ENCODE assay signal across 23 cellular contexts in genomic region chr9:129671065-129671464, GRCh38. TPM values are rescaled to one million over a fixed set of nuclear protein-coding genes. Genes with fewer than 3 reads are reported as not detected.
DNase-seq lines count a peak whose midpoint lies in the region; ATAC-seq, FAIRE-seq and TF ChIP-seq lines count a peak whose summit lies in the region.
"Had no signal": no experiment of that assay in that cellular context is flagged by ENCODE, and none has a peak within 500 bp of the region (broad histone marks: within the 10 kb centered on the region; RNA-seq: fewer than 3 reads in every experiment).

No MANE protein-coding gene starts in this region.

- H3K36me3 Mint-ChIP-seq in MCF 10A (ENCODE audit: insufficient read depth, unreplicated experiment), result no peaks in the 10 kb centered on the region
- H3K36me3 Mint-ChIP-seq: CD14-positive monocyte had no signal

- no peak for TF ChIP-seq RAD21 in H1 (IDR thresholded peaks at IDR 0.05 in 1 of 2, conservative IDR thresholded peaks at IDR 0.05 in 1 of 2; ENCODE audit: low read depth in 2 of 2, low read length in 2 of 2)

- no peak overlapping the region for H2BK15ac ChIP-seq in H1 (ENCODE audit: low read length)

- peaks cover 28% of the 10 kb centered on the region for H3K27me3 Mint-ChIP-seq in MCF 10A (ENCODE audit: insufficient read depth, unreplicated experiment)

- no peaks in the 10 kb centered on the region for H3K27me3 ChIP-seq in breast epithelium
- peaks cover 0 to 7% (median 1%) of the 10 kb centered on the region in 4 experiments; a peak in 2 of 7 replicates for H3K27me3 ChIP-seq in H1 (replicated peaks in 1 of 4; ENCODE audit: control insufficient read depth in 3 of 4, extremely low read depth in 1 of 4, insufficient read depth in 3 of 4, low read length in 3 of 4)
- no peaks in the 10 kb centered on the region for H3K27me3 ChIP-seq in smooth muscle cell (ENCODE audit: low read depth)
- H3K27me3 ChIP-seq: SJSA1 had no signal

- H3K14ac ChIP-seq in H1 (ENCODE audit: insufficient read length), result no peak overlapping the region

- no peak overlapping the region for H3K23ac ChIP-seq in H1 (ENCODE audit: insufficient read length)

- DNase-seq in breast epithelium (ENCODE audit: low spot score in 2 of 2), result no peak
- no peak for DNase-seq in MCF 10A (ENCODE audit: unreplicated experiment)
- no peak for DNase-seq in H1 (ENCODE audit: low read depth in 1 of 2, low spot score in 2 of 2)
- DNase-seq in smooth muscle cell (lab: John Stamatoyannopoulos, UW; ENCODE audit: unreplicated experiment), result no peak
- no peak for DNase-seq in D721Med (ENCODE audit: insufficient read length, low spot score)
- DNase-seq in NCI-H446 (lab: John Stamatoyannopoulos, UW), result no peak
- DNase-seq: 8988T, EL, GF-D8, NCI-H1417, NCI-H1694 treated with DMSO at 0.1 percent for 48 hours, NCI-H2081 treated with DMSO at 0.1 percent for 48 hours, NCI-H2171 treated with DMSO at 0.1 percent for 48 hours, NCI-H526 had no signal

- no peak overlapping the region for H2AK5ac ChIP-seq in H1 (ENCODE audit: low read depth, low read length)

- H3K9me3 ChIP-seq in breast epithelium (no peaks in the 10 kb centered on the region), H1 (ENCODE audit: insufficient read depth in 2 of 2, low read depth in 1 of 2, low read length in 1 of 2) (no peaks in the 10 kb centered on the region), smooth muscle cell (replicated peaks; ENCODE audit: low read depth) (no peaks in the 10 kb centered on the region)
- H3K9me3 ChIP-seq: HAP-1, SJSA1 had no signal

- no peak overlapping the region for H3K56ac ChIP-seq in H1 (replicated peaks; ENCODE audit: insufficient read length, low read depth, low read length)

- TF ChIP-seq POLR2A in breast epithelium (IDR thresholded peaks at IDR 0.05), result no peak
- no peak for TF ChIP-seq POLR2A in H1 (IDR thresholded peaks at IDR 0.05; ENCODE audit: control extremely low read depth in 1 of 2, low read depth in 2 of 2, low read length in 2 of 2)

- 75% methylated on average over 7 of the region's 9 CpGs; no CpG with 5 or more reads in 1 of the 2 experiments for WGBS in H1 (ENCODE audit: extremely low coverage in 1 of 2, insufficient coverage in 1 of 2, insufficient read length in 1 of 2, insufficient replicate concordance in 2 of 2, low coverage in 1 of 2, low lambda C conversion rate in 2 of 2, missing lambda C conversion rate in 1 of 2), 2 experiments
- 86% methylated on average over 9 of the region's 9 CpGs for WGBS in smooth muscle cell (ENCODE audit: low lambda C conversion rate)

- no peak overlapping the region for H4K91ac ChIP-seq in H1 (replicated peaks; ENCODE audit: insufficient read length, low read length)

- no peak for TF ChIP-seq EP300 in H1 (IDR thresholded peaks at IDR 0.05; ENCODE audit: borderline replicate concordance in 1 of 2, low read depth in 2 of 2, low read length in 2 of 2)

- H3K9ac ChIP-seq in H1 (replicated peaks in 1 of 4; ENCODE audit: extremely low read depth in 1 of 4, low read depth in 3 of 4, low read length in 3 of 4) (no peak overlapping the region), smooth muscle cell (ENCODE audit: low read depth) (no peak overlapping the region)
- H3K9ac ChIP-seq: KMS-11 had no signal

- peaks cover 3% of the 10 kb centered on the region; the same call in 1 of the 2 replicates for H3K23me2 ChIP-seq in H1 (ENCODE audit: low read depth, low read length)

- no peak overlapping the region for H2BK120ac ChIP-seq in H1 (replicated peaks; ENCODE audit: low read depth, low read length)

- no peaks in the 10 kb centered on the region for H3K9me3 Mint-ChIP-seq in MCF 10A (ENCODE audit: unreplicated experiment)

- TF ChIP-seq CTCF in breast epithelium (IDR thresholded peaks at IDR 0.05), result no peak
- no peak for TF ChIP-seq CTCF in MCF 10A (IDR thresholded peaks at IDR 0.05; ENCODE audit: unreplicated experiment)
- no peak for TF ChIP-seq CTCF in H1 (IDR thresholded peaks at IDR 0.05; ENCODE audit: control extremely low read depth in 1 of 3, insufficient read depth in 1 of 3, low read depth in 1 of 3, low read length in 3 of 3)
- TF ChIP-seq CTCF in smooth muscle cell (IDR thresholded peaks at IDR 0.05; ENCODE audit: borderline replicate concordance, insufficient read depth, poor library complexity, severe bottlenecking), result no peak
- TF ChIP-seq CTCF in D721Med (IDR thresholded peaks at IDR 0.05; ENCODE audit: insufficient read depth, missing control alignments), result no peak

- ATAC-seq in GM21723 (IDR thresholded peaks at IDR 0.05; ENCODE audit: unreplicated experiment), result no peak
- ATAC-seq: Right ventricle myocardium inferior had no signal

- FAIRE-seq in H1 (lab: Jason Lieb, UNC) (no peak), D721Med (lab: Jason Lieb, UNC) (no peak)
- FAIRE-seq: GM19239, HTR-8/SVneo had no signal

- no peak overlapping the region for H2BK20ac ChIP-seq in H1 (ENCODE audit: low read length)

- H3K4me3 Mint-ChIP-seq in MCF 10A (ENCODE audit: unreplicated experiment), result no peak overlapping the region
- H3K4me3 Mint-ChIP-seq: CD14-positive monocyte had no signal

- H3K4me1 ChIP-seq in breast epithelium (no peaks in the 10 kb centered on the region), H1 (replicated peaks in 1 of 4; ENCODE audit: control insufficient read depth in 3 of 4, insufficient read depth in 4 of 4, low read length in 3 of 4) (peaks cover 0 to 9% (median 4%) of the 10 kb centered on the region in 4 experiments; a peak in 5 of 7 replicates), smooth muscle cell (ENCODE audit: low read depth) (peaks cover 7% of the 10 kb centered on the region)
- H3K4me1 ChIP-seq: HAP-1 had no signal

- H3K4me1 Mint-ChIP-seq in MCF 10A (ENCODE audit: insufficient read depth, unreplicated experiment), result no peaks in the 10 kb centered on the region

- peak overlapping the region; percentile 58 for H4K8ac ChIP-seq in H1 (ENCODE audit: extremely low read depth, insufficient read depth, low read length)

- no peak overlapping the region for H3K18ac ChIP-seq in H1 (ENCODE audit: extremely low read depth, low read length)

- POLR2A ChIA-PET in MCF 10A (lab: Yijun Ruan, JAX) (no interaction called here), H1 (lab: Charles Lee; ENCODE audit: partially characterized antibody) (no interaction called here)

- peak overlapping the region; percentile 2; the same call in 1 of the 2 replicates for H2BK12ac ChIP-seq in H1 (ENCODE audit: low read depth, low read length)

- CTCF ChIA-PET in MCF 10A (lab: Yijun Ruan, JAX) (no interaction called here), H1 (lab: Charles Lee; ENCODE audit: partially characterized antibody) (interaction anchor here (1.4 kb wide), 1 partner anchor 56 kb away, joined by 3 read pairs; no protein-coding TSS in a partner anchor)

- H3K27ac ChIP-seq in breast epithelium (peak overlapping the region; percentile 45 to 75), H1 (ENCODE audit: low read depth, low read length) (no peak overlapping the region), smooth muscle cell (ENCODE audit: low read depth) (peak overlapping the region; percentile 35)
- H3K27ac ChIP-seq: KMS-11, SJSA1 had no signal

- no peak overlapping the region for H3K4me3 ChIP-seq in breast epithelium
- H3K4me3 ChIP-seq in H1 (ENCODE audit: extremely low read depth in 1 of 4, insufficient read depth in 2 of 4, low read depth in 3 of 4, low read length in 4 of 4), result no peak overlapping the region
- no peak overlapping the region for H3K4me3 ChIP-seq in smooth muscle cell
- H3K4me3 ChIP-seq: HAP-1, SJSA1 had no signal

- H3K4me2 ChIP-seq in H1 (ENCODE audit: insufficient read depth in 1 of 2, low read depth in 2 of 2, low read length in 2 of 2), result no peak overlapping the region
- no peak overlapping the region for H3K4me2 ChIP-seq in smooth muscle cell
- H3K4me2 ChIP-seq: KMS-11 had no signal

- intact Hi-C loops in breast epithelium (cut with DNase I; ENCODE audit: low total_unique reads) (no loop called here), MCF 10A (cut with micrococcal nuclease) (no loop called here)

- H2AFZ ChIP-seq in H1 (ENCODE audit: low read length) (no peak overlapping the region), smooth muscle cell (ENCODE audit: low read depth) (no peak overlapping the region)

- 0 out of 2 replicates have a peak overlapping the region, but pooled peaks have one; percentile 0 for H2BK5ac ChIP-seq in H1 (ENCODE audit: low read depth, low read length)

- no TSS peak for BruUV-seq in MCF 10A (replicated peaks; lab: Mats Ljungman, UMichigan)

- H3K36me3 ChIP-seq in breast epithelium, result no peaks in the 10 kb centered on the region
- H3K36me3 ChIP-seq in H1 (ENCODE audit: control insufficient read depth in 2 of 4, insufficient read depth in 4 of 4, low read length in 3 of 4), result no peaks in the 10 kb centered on the region
- no peaks in the 10 kb centered on the region for H3K36me3 ChIP-seq in smooth muscle cell (ENCODE audit: low read depth)
- H3K36me3 ChIP-seq: HAP-1, SJSA1 had no signal

- peak overlapping the region; percentile 13 for H3K4ac ChIP-seq in H1 (replicated peaks; ENCODE audit: insufficient read length, low read depth, low read length)

- H3K27ac Mint-ChIP-seq in MCF 10A (ENCODE audit: low read depth, unreplicated experiment), result no peak overlapping the region
- H3K27ac Mint-ChIP-seq: CD14-positive monocyte had no signal

- H4K5ac ChIP-seq in H1 (ENCODE audit: insufficient read length, low read depth, low read length), result no peak overlapping the region

- H3K79me1 ChIP-seq in H1 (ENCODE audit: low read depth, low read length), result no peaks in the 10 kb centered on the region

- no peaks in the 10 kb centered on the region for H3K79me2 ChIP-seq in H1 (ENCODE audit: control insufficient read depth in 1 of 2, insufficient read depth in 2 of 2, low read length in 2 of 2)
- H3K79me2 ChIP-seq in smooth muscle cell (ENCODE audit: low read depth), result peaks cover 91% of the 10 kb centered on the region

- H4K20me1 ChIP-seq in H1 (replicated peaks in 1 of 2; ENCODE audit: control insufficient read depth in 1 of 2, insufficient read depth in 2 of 2, low read length in 2 of 2) (no peaks in the 10 kb centered on the region), smooth muscle cell (ENCODE audit: low read depth) (peaks cover 78% of the 10 kb centered on the region)

- peaks cover 9% of the 10 kb centered on the region for H3F3A ChIP-seq in smooth muscle cell (ENCODE audit: low read depth)

RNA-seq across cellular contexts. Expression of gene PRRX2, which starts 5.6 kb away (rescaled TPM):
- total RNA-seq in breast epithelium (10 to 100 TPM in 1 of 3 donors, 1 to 10 TPM in 2; 4.4 to 35.1 (median 9.9) TPM), MCF 10A (2022) (not detected in 2 replicates), smooth muscle cell (59.9 and 87.7 TPM in 2 replicates)
- 5.8 and 7.1 TPM in 2 replicates for total RNA-seq in H1 (2021; fragmentation: NEBNext Ultra II Directional; extraction: Animal tissue kit (Norgen Biotek cat#: 25700))
- polyA plus RNA-seq in H1 (2011; rRNA removed) (9.2 and 10.9 TPM in 2 replicates), smooth muscle cell (180 and 234 TPM in 2 replicates)
- 6.7 TPM for polyA plus RNA-seq in H1 (2011; cell fraction: cytosol; rRNA removed)
- polyA plus RNA-seq in H1 (2011; cell fraction: nucleus; rRNA removed), result 5.3 TPM
- 1.6 to 5.6 TPM (median 4.0 TPM) in 4 replicates for polyA plus RNA-seq in H1 (2012, experiment 1 of 2)
- 5.6 TPM for polyA plus RNA-seq in H1 (2012, experiment 2 of 2)
- 7.2 TPM for polyA plus RNA-seq in H1 (2013, experiment 1 of 2)
- 7.7 TPM for polyA plus RNA-seq in H1 (2013, experiment 2 of 2)
- 0.46 and 0.57 TPM in 2 replicates for polyA minus RNA-seq in H1 (2011; rRNA and poly(A)+ RNA removed)
- 2.1 TPM for polyA minus RNA-seq in H1 (2011; cell fraction: cytosol; rRNA and poly(A)+ RNA removed)
- 1.3 TPM for polyA minus RNA-seq in H1 (2011; cell fraction: nucleus; rRNA and poly(A)+ RNA removed)
- polyA plus RNA-seq: CD14-positive monocyte had no signal

RNA-seq across cellular contexts. Expression of gene ASB6, which starts 29.1 kb away (rescaled TPM):
- 10 to 100 TPM; 11.2 to 24.4 (median 21.6) TPM for total RNA-seq in breast epithelium
- 14.4 TPM in 2 replicates for total RNA-seq in MCF 10A (2022)
- 17.3 TPM in 2 replicates for total RNA-seq in H1 (2021; fragmentation: NEBNext Ultra II Directional; extraction: Animal tissue kit (Norgen Biotek cat#: 25700))
- polyA plus RNA-seq in H1 (2011; rRNA removed), result 14.0 and 19.7 TPM in 2 replicates
- polyA plus RNA-seq in H1 (2011; cell fraction: cytosol; rRNA removed), result 16.1 TPM
- polyA plus RNA-seq in H1 (2011; cell fraction: nucleus; rRNA removed), result 28.1 TPM
- 9.6 to 16.5 TPM (median 14.9 TPM) in 4 replicates for polyA plus RNA-seq in H1 (2012, experiment 1 of 2)
- 14.4 TPM for polyA plus RNA-seq in H1 (2012, experiment 2 of 2)
- polyA plus RNA-seq in H1 (2013, experiment 1 of 2), result 12.1 TPM
- 12.0 TPM for polyA plus RNA-seq in H1 (2013, experiment 2 of 2)
- 8.4 and 11.0 TPM in 2 replicates for polyA minus RNA-seq in H1 (2011; rRNA and poly(A)+ RNA removed)
- polyA minus RNA-seq in H1 (2011; cell fraction: cytosol; rRNA and poly(A)+ RNA removed), result 7.3 TPM
- 9.7 TPM for polyA minus RNA-seq in H1 (2011; cell fraction: nucleus; rRNA and poly(A)+ RNA removed)
- 10.9 and 13.8 TPM in 2 replicates for total RNA-seq in smooth muscle cell
- 22.2 and 26.0 TPM in 2 replicates for polyA plus RNA-seq in smooth muscle cell

RNA-seq across cellular contexts. Expression of gene NTMT1, which starts 45.1 kb away (rescaled TPM):
- 10 to 100 TPM; 17.8 to 31.1 (median 27.4) TPM for total RNA-seq in breast epithelium
- total RNA-seq in MCF 10A (2022), result 32.9 and 49.2 TPM in 2 replicates
- 66.1 and 70.2 TPM in 2 replicates for total RNA-seq in H1 (2021; fragmentation: NEBNext Ultra II Directional; extraction: Animal tissue kit (Norgen Biotek cat#: 25700))
- polyA plus RNA-seq in H1 (2011; rRNA removed), result 66.8 and 72.0 TPM in 2 replicates
- polyA plus RNA-seq in H1 (2011; cell fraction: cytosol; rRNA removed), result 74.2 TPM
- polyA plus RNA-seq in H1 (2011; cell fraction: nucleus; rRNA removed), result 49.9 TPM
- 50.4 to 65.9 TPM (median 63.1 TPM) in 4 replicates for polyA plus RNA-seq in H1 (2012, experiment 1 of 2)
- 54.6 TPM for polyA plus RNA-seq in H1 (2012, experiment 2 of 2)
- 37.6 TPM for polyA plus RNA-seq in H1 (2013, experiment 1 of 2)
- 37.1 TPM for polyA plus RNA-seq in H1 (2013, experiment 2 of 2)
- polyA minus RNA-seq in H1 (2011; rRNA and poly(A)+ RNA removed), result 27.6 and 39.4 TPM in 2 replicates
- polyA minus RNA-seq in H1 (2011; cell fraction: cytosol; rRNA and poly(A)+ RNA removed), result 13.7 TPM
- polyA minus RNA-seq in H1 (2011; cell fraction: nucleus; rRNA and poly(A)+ RNA removed), result 22.0 TPM
- total RNA-seq in smooth muscle cell, result 24.7 and 42.9 TPM in 2 replicates
- polyA plus RNA-seq in smooth muscle cell, result 118 and 129 TPM in 2 replicates

RNA-seq across cellular contexts. Expression of gene C9orf50, which starts 50.2 kb away (rescaled TPM):
- total RNA-seq in breast epithelium, result under 1 TPM in 1 of 3 donors, not detected in 2; 0.48 TPM
- total RNA-seq in MCF 10A (2022), result 0.20 TPM in 1 of 2 replicates, not detected in the other
- total RNA-seq in H1 (2021; fragmentation: NEBNext Ultra II Directional; extraction: Animal tissue kit (Norgen Biotek cat#: 25700)), result not detected in 2 replicates
- polyA plus RNA-seq in H1 (2011; rRNA removed), result not detected in 2 replicates
- polyA plus RNA-seq in H1 (2011; cell fraction: cytosol; rRNA removed), result not detected
- polyA plus RNA-seq in H1 (2011; cell fraction: nucleus; rRNA removed), result 0.17 TPM
- polyA plus RNA-seq in H1 (2012, experiment 1 of 2), result not detected in 4 replicates
- not detected for polyA plus RNA-seq in H1 (2012, experiment 2 of 2)
- polyA plus RNA-seq in H1 (2013, experiment 1 of 2), result not detected
- not detected for polyA plus RNA-seq in H1 (2013, experiment 2 of 2)
- polyA minus RNA-seq in H1 (2011; rRNA and poly(A)+ RNA removed), result not detected in 2 replicates
- polyA minus RNA-seq in H1 (2011; cell fraction: cytosol; rRNA and poly(A)+ RNA removed), result not detected
- polyA minus RNA-seq in H1 (2011; cell fraction: nucleus; rRNA and poly(A)+ RNA removed), result 0.40 TPM
- not detected in 2 replicates for total RNA-seq in smooth muscle cell
- 0.59 TPM in 1 of 2 replicates, not detected in the other for polyA plus RNA-seq in smooth muscle cell
- total RNA-seq: M059J, Right ventricle myocardium inferior, SJSA1 had no signal
- polyA plus RNA-seq: CD14-positive monocyte had no signal
